14 cellular contexts compared by ENCODE assay signal in genomic region chr18:10101293-10101701, GRCh38.
DNase-seq lines count a peak whose midpoint lies in the region; ATAC-seq, FAIRE-seq and TF ChIP-seq lines count a peak whose summit lies in the region.
"Had no signal": no experiment of that assay in that cellular context is flagged by ENCODE, and none has a peak within 500 bp of the region (broad histone marks: within the 10 kb centered on the region; RNA-seq: fewer than 3 reads in every experiment).

No MANE protein-coding gene starts in this region.

- H3K9me3 ChIP-seq in T-helper 17 cell (ENCODE audit: control insufficient read depth, low read length, poor library complexity, severe bottlenecking), result no peaks in the 10 kb centered on the region

- no peak overlapping the region for H3K27ac Mint-ChIP-seq in T-helper 17 cell
- H3K27ac Mint-ChIP-seq: activated CD4-positive, alpha-beta T cell treated with anti-CD3 and anti-CD28 coated beads, Interleukin-2, amount 10 ng/mL, durations not matched to agents 7 days and 5 days had no signal

- peak; percentile 66 for DNase-seq in GM03348 (ENCODE audit: low spot score)
- peak; percentile 52 to 55 for DNase-seq in NCI-H526 (lab: John Stamatoyannopoulos, UW)
- peak; percentile 69 to 72 for DNase-seq in foreskin fibroblast
- DNase-seq in sciatic nerve (ENCODE audit: low spot score), result no peak
- DNase-seq in GM19239 (ENCODE audit: insufficient read length, low spot score), result no peak
- DNase-seq in T-helper 17 cell, result no peak
- DNase-seq in activated CD8-positive, alpha-beta memory T cell treated with anti-CD3 and anti-CD28 coated beads, Interleukin-2, amount 50 U/mL, for 4 hours, result no peak
- DNase-seq: activated CD4-positive, alpha-beta T cell treated with anti-CD3 and anti-CD28 coated beads, Interleukin-2, amount 10 ng/mL, durations not matched to agents 7 days and 5 days; DMS53; hippocampal formation; KBM-7; stimulated activated CD4-positive, alpha-beta T cell treated with anti-CD3 and anti-CD28 coated beads, Interleukin-15, amount 100 ng/mL, for 24 hours had no signal

- intact Hi-C loops in sciatic nerve (cut with DNase I), result no loop called here

- H3K4me3 ChIP-seq in foreskin fibroblast (ENCODE audit: low read depth in 1 of 2, low read length in 2 of 2), result no peak overlapping the region

- no peaks in the 10 kb centered on the region for H3K36me3 Mint-ChIP-seq in T-helper 17 cell (ENCODE audit: low read depth)

- TF ChIP-seq CTCF in foreskin fibroblast (IDR thresholded peaks at IDR 0.05; ENCODE audit: low read depth, low read length), result no peak

- ATAC-seq in sciatic nerve (peak; percentile 73), HG02642 (IDR thresholded peaks at IDR 0.05; ENCODE audit: poor library complexity, unreplicated experiment) (no peak), T-helper 17 cell (no peak)
- ATAC-seq: SK-N-SH treated with all-trans-retinoic acid at 6 μM for 48 hours had no signal

- no peak overlapping the region for H3K4me3 Mint-ChIP-seq in T-helper 17 cell
- H3K4me3 Mint-ChIP-seq: activated CD4-positive, alpha-beta T cell treated with anti-CD3 and anti-CD28 coated beads, Interleukin-2, amount 10 ng/mL, durations not matched to agents 7 days and 5 days had no signal

- peaks cover 22% of the 10 kb centered on the region for H3K27me3 Mint-ChIP-seq in T-helper 17 cell

- FAIRE-seq in GM19239 (lab: Jason Lieb, UNC), result no peak

- no peaks in the 10 kb centered on the region for H3K4me1 Mint-ChIP-seq in T-helper 17 cell
- H3K4me1 Mint-ChIP-seq: activated CD4-positive, alpha-beta T cell treated with anti-CD3 and anti-CD28 coated beads, Interleukin-2, amount 10 ng/mL, durations not matched to agents 7 days and 5 days had no signal

Comparison
In these comparisons a context has a peak if more than half of its experiments do, and no peak if none do; other contexts are left out.
1. DNase-seq: peak in GM03348 (single experiment), NCI-H526 (2 of 2) and foreskin fibroblast (2 of 2); none in sciatic nerve (single experiment), GM19239 (single experiment), T-helper 17 cell (0 of 3) and activated CD8-positive, alpha-beta memory T cell treated with anti-CD3 and anti-CD28 coated beads, Interleukin-2, amount 50 U/mL, for 4 hours (single experiment).